ENCODE assay signal across 1 cellular context in the genomic region with DNA sequence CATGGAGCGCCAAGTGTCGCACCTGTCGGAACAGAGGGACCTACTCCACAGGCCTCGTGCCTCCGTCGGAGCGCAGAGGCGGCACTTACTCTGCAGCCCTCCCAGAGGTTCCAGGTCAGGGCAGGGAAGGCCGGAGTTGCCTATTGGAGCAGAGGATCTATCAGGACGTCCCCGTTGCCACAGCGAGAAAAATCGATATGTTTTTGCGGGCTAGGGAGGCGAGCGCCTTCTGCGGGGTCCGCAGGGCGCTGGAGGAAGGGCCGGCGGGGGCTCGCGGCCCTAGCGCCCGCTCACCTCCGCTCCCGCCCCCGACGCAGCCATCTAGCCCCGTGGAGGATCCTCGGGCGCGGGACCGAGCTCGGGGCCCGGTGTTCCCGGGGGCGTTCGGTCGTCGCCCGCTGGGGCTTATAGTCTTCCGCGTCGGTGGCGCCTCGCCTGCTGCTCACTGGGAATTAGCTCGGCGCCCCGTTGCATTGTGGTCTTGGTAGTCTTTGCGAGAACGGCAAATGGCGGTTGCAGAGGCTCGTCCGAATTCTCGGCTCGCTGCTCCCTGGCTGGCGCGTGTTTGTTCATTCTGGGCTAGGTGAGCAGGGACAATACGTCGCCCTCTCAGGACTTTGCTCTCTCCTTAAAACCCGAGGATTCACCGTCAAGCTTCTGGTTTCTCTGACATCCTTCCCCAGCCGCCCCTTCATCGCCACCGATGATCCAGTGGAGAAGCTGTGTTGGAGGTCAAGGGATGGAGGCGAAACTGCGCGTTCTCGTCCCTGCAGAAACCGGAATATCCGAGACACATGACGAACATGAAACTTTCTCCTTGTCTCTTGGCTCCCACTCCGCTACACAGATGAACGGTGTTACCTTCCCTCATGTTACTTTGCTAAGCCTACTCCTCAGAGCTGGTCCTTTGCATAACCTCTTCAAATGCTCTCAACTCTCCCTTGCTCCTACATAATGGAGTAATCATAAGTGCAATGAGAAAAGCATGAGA.
A peak's percentile ranks its signal among the peaks of the same experiment; 100 is the strongest.
TF ChIP-seq lines count a peak whose summit lies in the region.

A gene (minus strand): TSS at position 425 of the 991 bp plus-strand sequence. CDS start 422 bp downstream, at position 3.

TF ChIP-seq in SK-N-SH, 30 proteins besides CTCF, POLR2A, EP300 and RAD21 (continued from another document):
- TF ChIP-seq, protein P1, sequence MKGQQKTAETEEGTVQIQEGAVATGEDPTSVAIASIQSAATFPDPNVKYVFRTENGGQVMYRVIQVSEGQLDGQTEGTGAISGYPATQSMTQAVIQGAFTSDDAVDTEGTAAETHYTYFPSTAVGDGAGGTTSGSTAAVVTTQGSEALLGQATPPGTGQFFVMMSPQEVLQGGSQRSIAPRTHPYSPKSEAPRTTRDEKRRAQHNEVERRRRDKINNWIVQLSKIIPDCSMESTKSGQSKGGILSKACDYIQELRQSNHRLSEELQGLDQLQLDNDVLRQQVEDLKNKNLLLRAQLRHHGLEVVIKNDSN (IDR thresholded peaks at IDR 0.05; ENCODE audit: borderline replicate concordance, low read depth) = 0 out of 2 replicates have a peak, but pooled peaks have one; percentile 38
- TF ChIP-seq RFX5 (IDR thresholded peaks at IDR 0.05; ENCODE audit: low read length) (no peak), MXI1 (IDR thresholded peaks at IDR 0.05; ENCODE audit: low read depth, low read length) (peak; percentile 35; the same call in 1 of the 2 replicates), CHD2 (IDR thresholded peaks at IDR 0.05; ENCODE audit: low read length, partially characterized antibody) (peak; percentile 38)
